ENCODE assay signal across 12 cellular contexts in the genomic region with DNA sequence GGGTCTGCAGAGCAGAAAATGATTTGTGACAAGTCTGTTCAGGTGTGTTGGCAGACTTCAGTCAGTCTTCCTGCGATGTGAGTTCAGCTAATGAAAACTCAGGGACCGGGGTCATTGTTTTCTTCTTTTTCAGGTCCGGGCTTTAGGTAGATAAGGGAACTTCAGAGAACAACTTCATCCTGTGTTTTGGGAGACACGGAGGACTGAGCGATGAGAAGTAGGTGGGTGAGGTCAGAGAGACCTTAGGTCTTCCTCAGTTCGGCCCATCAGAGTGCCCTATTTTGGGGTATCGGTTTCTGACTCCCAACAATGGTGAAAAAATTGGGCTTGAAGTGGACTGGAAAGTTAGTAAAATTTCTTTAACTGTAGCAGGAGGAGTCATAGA.
A peak's percentile ranks its signal among the peaks of the same experiment; 100 is the strongest.
DNase-seq lines count a peak whose midpoint lies in the region; ATAC-seq and TF ChIP-seq lines count a peak whose summit lies in the region.
"Had no signal": no experiment of that assay in that cellular context is flagged by ENCODE, and none has a peak within 500 bp of the region (broad histone marks: within the 10 kb centered on the region; RNA-seq: fewer than 3 reads in every experiment).

No MANE protein-coding gene starts in this region.

- ATAC-seq in GM18907 (IDR thresholded peaks at IDR 0.05; ENCODE audit: unreplicated experiment) (peak; percentile 36), GM23338 (no peak), HG03432 (IDR thresholded peaks at IDR 0.05; ENCODE audit: unreplicated experiment) (peak; percentile 37), mucosa of descending colon (peak; percentile 24)

- H3K4me1 ChIP-seq in GM23338 (ENCODE audit: insufficient read depth) (peaks cover 7% of the 10 kb centered on the region; the same call in 1 of the 2 replicates), mucosa of descending colon (ENCODE audit: low read depth) (no peaks in the 10 kb centered on the region)

- intact Hi-C loops in mucosa of descending colon (cut with DNase I, micrococcal nuclease): no loop called here

- H3K4me3 ChIP-seq in GM23338 (no peak overlapping the region), mucosa of descending colon (no peak overlapping the region)
- H3K4me3 ChIP-seq: skin epidermis had no signal

- peaks cover 1% of the 10 kb centered on the region for H3K27me3 Mint-ChIP-seq in GM23338 (ENCODE audit: insufficient read depth, low read depth, poor library complexity)

- no peaks in the 10 kb centered on the region for H3K79me2 ChIP-seq in GM23338 (replicated peaks; ENCODE audit: insufficient read depth)

- H3K36me3 ChIP-seq in GM23338 (ENCODE audit: insufficient read depth): no peaks in the 10 kb centered on the region
- H3K36me3 ChIP-seq in mucosa of descending colon (ENCODE audit: low read depth): no peaks in the 10 kb centered on the region

- TF ChIP-seq CTCF in GM23338 (conservative IDR thresholded peaks at IDR 0.05; ENCODE audit: low read depth in 2 of 2): no peak
- no peak for TF ChIP-seq CTCF in mucosa of descending colon (IDR thresholded peaks at IDR 0.05)
- no peak for TF ChIP-seq CTCF in GM10266 (IDR thresholded peaks at IDR 0.05; ENCODE audit: control insufficient read depth, insufficient read depth, low read depth, missing control alignments)

- H2AFZ ChIP-seq in GM23338: 0 out of 2 replicates have a peak overlapping the region, but pooled peaks have one; percentile 59

- H3K27me3 ChIP-seq in GM23338 (ENCODE audit: insufficient read depth): no peaks in the 10 kb centered on the region

- DNase-seq in GM23338 (ENCODE audit: low spot score) (no peak), mucosa of descending colon (no peak), middle frontal gyrus (ENCODE audit: extremely low spot score, low spot score) (no peak), GM10266 (ENCODE audit: extremely low spot score) (no peak), GOT3 (lab: John Stamatoyannopoulos, UW) (no peak)
- DNase-seq in activated naive CD4-positive, alpha-beta T cell treated with Interleukin-2 at 50 U/mL for 16 hours: no peak
- DNase-seq: activated CD8-positive, alpha-beta memory T cell treated with anti-CD3 and anti-CD28 coated beads, Interleukin-2, amount 50 U/mL, for 4 hours; COR-L47; stimulated activated CD8-positive, alpha-beta memory T cell treated with anti-CD3 and anti-CD28 coated beads, Interleukin-4, amount 100 ng/mL, for 48 hours had no signal

- peaks cover 30% of the 10 kb centered on the region for H3K36me3 Mint-ChIP-seq in GM23338 (ENCODE audit: low read depth)

- no peaks in the 10 kb centered on the region for H3F3A ChIP-seq in GM23338 (replicated peaks; ENCODE audit: low read depth)

- H4K20me1 ChIP-seq in GM23338 (replicated peaks; ENCODE audit: insufficient read depth): no peaks in the 10 kb centered on the region

- peaks cover 10% of the 10 kb centered on the region for H3K9me3 ChIP-seq in mucosa of descending colon

- H3K27ac ChIP-seq in GM23338 (ENCODE audit: low read depth): no peak overlapping the region

- H3K4me2 ChIP-seq in GM23338: no peak overlapping the region

- H3K9me2 ChIP-seq in GM23338 (ENCODE audit: insufficient read depth): no peaks in the 10 kb centered on the region

- no peak overlapping the region for H3K4me3 Mint-ChIP-seq in GM23338

- peaks cover 8% of the 10 kb centered on the region for H3K4me1 Mint-ChIP-seq in GM23338

- peaks cover 36% of the 10 kb centered on the region for H3K9me3 Mint-ChIP-seq in GM23338

- H3K27ac Mint-ChIP-seq in GM23338: no peak overlapping the region

TF ChIP-seq in GM23338, 12 proteins besides CTCF, POLR2A, EP300 and RAD21 (continues in another document):
- TF ChIP-seq, protein P1, sequence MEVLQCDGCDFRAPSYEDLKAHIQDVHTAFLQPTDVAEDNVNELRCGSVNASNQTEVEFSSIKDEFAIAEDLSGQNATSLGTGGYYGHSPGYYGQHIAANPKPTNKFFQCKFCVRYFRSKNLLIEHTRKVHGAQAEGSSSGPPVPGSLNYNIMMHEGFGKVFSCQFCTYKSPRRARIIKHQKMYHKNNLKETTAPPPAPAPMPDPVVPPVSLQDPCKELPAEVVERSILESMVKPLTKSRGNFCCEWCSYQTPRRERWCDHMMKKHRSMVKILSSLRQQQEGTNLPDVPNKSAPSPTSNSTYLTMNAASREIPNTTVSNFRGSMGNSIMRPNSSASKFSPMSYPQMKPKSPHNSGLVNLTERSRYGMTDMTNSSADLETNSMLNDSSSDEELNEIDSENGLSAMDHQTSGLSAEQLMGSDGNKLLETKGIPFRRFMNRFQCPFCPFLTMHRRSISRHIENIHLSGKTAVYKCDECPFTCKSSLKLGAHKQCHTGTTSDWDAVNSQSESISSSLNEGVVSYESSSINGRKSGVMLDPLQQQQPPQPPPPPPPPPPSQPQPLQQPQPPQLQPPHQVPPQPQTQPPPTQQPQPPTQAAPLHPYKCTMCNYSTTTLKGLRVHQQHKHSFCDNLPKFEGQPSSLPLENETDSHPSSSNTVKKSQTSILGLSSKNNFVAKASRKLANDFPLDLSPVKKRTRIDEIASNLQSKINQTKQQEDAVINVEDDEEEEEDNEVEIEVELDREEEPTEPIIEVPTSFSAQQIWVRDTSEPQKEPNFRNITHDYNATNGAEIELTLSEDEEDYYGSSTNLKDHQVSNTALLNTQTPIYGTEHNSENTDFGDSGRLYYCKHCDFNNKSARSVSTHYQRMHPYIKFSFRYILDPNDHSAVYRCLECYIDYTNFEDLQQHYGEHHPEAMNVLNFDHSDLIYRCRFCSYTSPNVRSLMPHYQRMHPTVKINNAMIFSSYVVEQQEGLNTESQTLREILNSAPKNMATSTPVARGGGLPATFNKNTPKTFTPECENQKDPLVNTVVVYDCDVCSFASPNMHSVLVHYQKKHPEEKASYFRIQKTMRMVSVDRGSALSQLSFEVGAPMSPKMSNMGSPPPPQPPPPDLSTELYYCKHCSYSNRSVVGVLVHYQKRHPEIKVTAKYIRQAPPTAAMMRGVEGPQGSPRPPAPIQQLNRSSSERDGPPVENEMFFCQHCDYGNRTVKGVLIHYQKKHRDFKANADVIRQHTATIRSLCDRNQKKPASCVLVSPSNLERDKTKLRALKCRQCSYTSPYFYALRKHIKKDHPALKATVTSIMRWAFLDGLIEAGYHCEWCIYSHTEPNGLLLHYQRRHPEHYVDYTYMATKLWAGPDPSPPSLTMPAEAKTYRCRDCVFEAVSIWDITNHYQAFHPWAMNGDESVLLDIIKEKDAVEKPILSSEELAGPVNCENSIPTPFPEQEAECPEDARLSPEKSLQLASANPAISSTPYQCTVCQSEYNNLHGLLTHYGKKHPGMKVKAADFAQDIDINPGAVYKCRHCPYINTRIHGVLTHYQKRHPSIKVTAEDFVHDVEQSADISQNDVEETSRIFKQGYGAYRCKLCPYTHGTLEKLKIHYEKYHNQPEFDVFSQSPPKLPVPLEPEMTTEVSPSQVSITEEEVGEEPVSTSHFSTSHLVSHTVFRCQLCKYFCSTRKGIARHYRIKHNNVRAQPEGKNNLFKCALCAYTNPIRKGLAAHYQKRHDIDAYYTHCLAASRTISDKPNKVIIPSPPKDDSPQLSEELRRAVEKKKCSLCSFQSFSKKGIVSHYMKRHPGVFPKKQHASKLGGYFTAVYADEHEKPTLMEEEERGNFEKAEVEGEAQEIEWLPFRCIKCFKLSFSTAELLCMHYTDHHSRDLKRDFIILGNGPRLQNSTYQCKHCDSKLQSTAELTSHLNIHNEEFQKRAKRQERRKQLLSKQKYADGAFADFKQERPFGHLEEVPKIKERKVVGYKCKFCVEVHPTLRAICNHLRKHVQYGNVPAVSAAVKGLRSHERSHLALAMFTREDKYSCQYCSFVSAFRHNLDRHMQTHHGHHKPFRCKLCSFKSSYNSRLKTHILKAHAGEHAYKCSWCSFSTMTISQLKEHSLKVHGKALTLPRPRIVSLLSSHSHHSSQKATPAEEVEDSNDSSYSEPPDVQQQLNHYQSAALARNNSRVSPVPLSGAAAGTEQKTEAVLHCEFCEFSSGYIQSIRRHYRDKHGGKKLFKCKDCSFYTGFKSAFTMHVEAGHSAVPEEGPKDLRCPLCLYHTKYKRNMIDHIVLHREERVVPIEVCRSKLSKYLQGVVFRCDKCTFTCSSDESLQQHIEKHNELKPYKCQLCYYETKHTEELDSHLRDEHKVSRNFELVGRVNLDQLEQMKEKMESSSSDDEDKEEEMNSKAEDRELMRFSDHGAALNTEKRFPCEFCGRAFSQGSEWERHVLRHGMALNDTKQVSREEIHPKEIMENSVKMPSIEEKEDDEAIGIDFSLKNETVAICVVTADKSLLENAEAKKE (CRISPR knock-in tag; IDR thresholded peaks at IDR 0.05): no peak
- TF ChIP-seq CREB1 (CRISPR knock-in tag; IDR thresholded peaks at IDR 0.05; ENCODE audit: low read depth) (no peak), EZH2 (IDR thresholded peaks at IDR 0.05; ENCODE audit: low read depth, unreplicated experiment) (no peak), ZNF331 (CRISPR knock-in tag; IDR thresholded peaks at IDR 0.05; ENCODE audit: low read depth) (no peak), EZH2phosphoT487 (IDR thresholded peaks at IDR 0.05; ENCODE audit: unreplicated experiment) (no peak), POLR2AphosphoS5 (IDR thresholded peaks at IDR 0.05; ENCODE audit: low read depth) (no peak)
- TF ChIP-seq, protein P2, sequence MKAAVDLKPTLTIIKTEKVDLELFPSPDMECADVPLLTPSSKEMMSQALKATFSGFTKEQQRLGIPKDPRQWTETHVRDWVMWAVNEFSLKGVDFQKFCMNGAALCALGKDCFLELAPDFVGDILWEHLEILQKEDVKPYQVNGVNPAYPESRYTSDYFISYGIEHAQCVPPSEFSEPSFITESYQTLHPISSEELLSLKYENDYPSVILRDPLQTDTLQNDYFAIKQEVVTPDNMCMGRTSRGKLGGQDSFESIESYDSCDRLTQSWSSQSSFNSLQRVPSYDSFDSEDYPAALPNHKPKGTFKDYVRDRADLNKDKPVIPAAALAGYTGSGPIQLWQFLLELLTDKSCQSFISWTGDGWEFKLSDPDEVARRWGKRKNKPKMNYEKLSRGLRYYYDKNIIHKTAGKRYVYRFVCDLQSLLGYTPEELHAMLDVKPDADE (IDR thresholded peaks at IDR 0.05): no peak
